ENCODE assay signal across 19 cellular contexts in the genomic region with DNA sequence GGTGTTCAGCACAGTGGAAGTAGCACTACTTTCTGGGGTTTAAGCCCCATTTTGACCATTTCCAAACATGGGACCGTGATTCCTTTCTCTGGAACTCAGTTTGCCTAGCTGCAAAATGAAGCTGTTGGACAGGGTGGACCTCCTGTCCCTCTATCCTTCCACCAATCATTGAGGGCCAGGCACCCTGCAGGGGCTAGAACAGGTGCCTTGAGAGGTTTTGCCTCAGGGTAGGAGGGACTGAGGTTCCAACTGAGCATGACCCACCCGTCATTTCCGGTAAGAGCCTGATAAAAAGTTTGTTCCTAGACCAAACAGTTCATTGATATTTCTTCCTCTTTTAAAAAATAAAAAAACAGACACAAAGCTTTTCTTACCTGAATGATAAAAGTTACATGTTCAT.
DNase-seq lines count a peak whose midpoint lies in the region; ATAC-seq and TF ChIP-seq lines count a peak whose summit lies in the region.
"Had no signal": no experiment of that assay in that cellular context is flagged by ENCODE, and none has a peak within 500 bp of the region (broad histone marks: within the 10 kb centered on the region; RNA-seq: fewer than 3 reads in every experiment).

No MANE protein-coding gene starts in this region.

- intact Hi-C loops in dorsolateral prefrontal cortex (cut with DNase I) (no loop called here), spleen (cut with DNase I; ENCODE audit: low total_unique reads) (no loop called here)

- ATAC-seq in GM19324 (IDR thresholded peaks at IDR 0.05; ENCODE audit: low FRiP score, unreplicated experiment) = no peak
- ATAC-seq: A549, PC-3 had no signal

- no peak overlapping the region for H3K9ac ChIP-seq in BLaER1

- WGBS in spleen, 5 donors = 66 to 86% (median 85%) methylated on average over 3 of the region's 3 CpGs

- DNase-seq in NCI-H774 (lab: John Stamatoyannopoulos, UW) (peak; percentile 77), dorsolateral prefrontal cortex (peak in 2 of 10 donors; percentile 7 to 13), spleen (peak; percentile 33), HCEC 1CT (no peak), NCI-H345 (lab: John Stamatoyannopoulos, UW) (no peak)
- DNase-seq: Caco-2, DMS153, IMR-90, Kasumi-1, MM.1S, NCI-H1092 treated with DMSO at 0.1 percent for 48 hours, NCI-H187, NCI-H446, PC-3 had no signal

- no peaks in the 10 kb centered on the region for H3K27me3 ChIP-seq in BLaER1
- H3K27me3 ChIP-seq in dorsolateral prefrontal cortex = no peaks in the 10 kb centered on the region
- H3K27me3 ChIP-seq in spleen (replicated peaks in 1 of 7) = no peaks in the 10 kb centered on the region
- H3K27me3 ChIP-seq: SJSA1 had no signal

- H4K20me1 ChIP-seq in BLaER1 = no peaks in the 10 kb centered on the region

- peak overlapping the region; percentile 8; the same call in 1 of the 2 replicates for H3K4me2 ChIP-seq in BLaER1
- H3K4me2 ChIP-seq: A549 had no signal

- no peak overlapping the region for H3K4me3 ChIP-seq in BLaER1
- no peak overlapping the region for H3K4me3 ChIP-seq in dorsolateral prefrontal cortex
- H3K4me3 ChIP-seq in spleen = no peak overlapping the region
- H3K4me3 ChIP-seq: A549, SJSA1 had no signal

- H3K9me3 ChIP-seq in BLaER1 (no peaks in the 10 kb centered on the region), spleen (no peaks in the 10 kb centered on the region)
- H3K9me3 ChIP-seq: A549, Caco-2, SJSA1 had no signal

- peaks cover 8% of the 10 kb centered on the region; the same call in 1 of the 2 replicates for H3K4me1 ChIP-seq in BLaER1
- H3K4me1 ChIP-seq in spleen = peaks cover 0 to 4% (median 0%) of the 10 kb centered on the region in 6 donors
- H3K4me1 ChIP-seq: A549, Caco-2 had no signal

- H3K36me3 ChIP-seq in BLaER1 (no peaks in the 10 kb centered on the region), spleen (peaks cover 0 to 20% (median 0%) of the 10 kb centered on the region in 6 donors)
- H3K36me3 ChIP-seq: SJSA1 had no signal

- TF ChIP-seq CTCF in dorsolateral prefrontal cortex (IDR thresholded peaks at IDR 0.05 in 54 of 56, conservative IDR thresholded peaks at IDR 0.05 in 2 of 56; ENCODE audit: low read depth in 1 of 56, partially characterized antibody in 56 of 56) (no peak), spleen (IDR thresholded peaks at IDR 0.05 in 8 of 11, conservative IDR thresholded peaks at IDR 0.05 in 3 of 11) (no peak)

- H3K27ac ChIP-seq in BLaER1 (no peak overlapping the region), dorsolateral prefrontal cortex (peak overlapping the region in 51 of 59 donors; percentile 9 to 94 (median 78)), spleen (no peak overlapping the region)
- H3K27ac ChIP-seq: A549, RWPE1, SJSA1 had no signal

- no peak for TF ChIP-seq POLR2A in spleen (IDR thresholded peaks at IDR 0.05)

Comparison
In these comparisons a context has a peak if more than half of its experiments do, and no peak if none do; other contexts are left out.
1. H3K27ac ChIP-seq: peak in dorsolateral prefrontal cortex (51 of 59); none in BLaER1 (single experiment) and spleen (0 of 8).
2. DNase-seq: peak in NCI-H774 (single experiment) and spleen (single experiment); none in HCEC 1CT (single experiment) and NCI-H345 (single experiment).